25 cellular contexts compared by ENCODE assay signal in genomic region chrX:110444996-110445395, GRCh38.
DNase-seq lines count a peak whose midpoint lies in the region; ATAC-seq and TF ChIP-seq lines count a peak whose summit lies in the region.
"Had no signal": no experiment of that assay in that cellular context is flagged by ENCODE, and none has a peak within 500 bp of the region (broad histone marks: within the 10 kb centered on the region; RNA-seq: fewer than 3 reads in every experiment).

No MANE protein-coding gene starts in this region.

- H3K4me2 ChIP-seq in neural cell (ENCODE audit: low read length): no peak overlapping the region
- H3K4me2 ChIP-seq: SK-N-SH had no signal

- H3K4me3 Mint-ChIP-seq in MCF 10A (ENCODE audit: unreplicated experiment) (no peak overlapping the region), WTC11 (no peak overlapping the region)
- H3K4me3 Mint-ChIP-seq in activated naive CD8-positive, alpha-beta T cell treated with anti-CD3 and anti-CD28 coated beads, Interleukin-2, amount 50 U/mL, for 24 hours: no peak overlapping the region
- H3K4me3 Mint-ChIP-seq: CD14-positive monocyte; CD8-positive, alpha-beta memory T cell had no signal

- CTCF ChIA-PET in MCF 10A (lab: Yijun Ruan, JAX): interaction anchor here (0.7 to 2.2 kb wide), 9 partner anchors 8 to 800 kb away, joined by 3 to 9 read pairs (median 4); partner anchors contain the start of gene PAK3
- CTCF ChIA-PET in WTC11 (lab: Charles Lee): interaction anchor here (0.9 to 1.2 kb wide), 3 partner anchors 26 to 402 kb away, joined by 4 to 5 read pairs (median 5); no protein-coding TSS in a partner anchor

- H3K4me3 ChIP-seq in breast epithelium: no peak overlapping the region
- peak overlapping the region; percentile 13 for H3K4me3 ChIP-seq in neural cell (ENCODE audit: low read length)

- ATAC-seq in WTC11: peak; percentile 46
- peak; percentile 63 for ATAC-seq in esophagus mucosa
- no peak for ATAC-seq in activated naive CD8-positive, alpha-beta T cell treated with anti-CD3 and anti-CD28 coated beads, Interleukin-2, amount 50 U/mL, for 24 hours
- ATAC-seq: HepG2, Panc1 had no signal

- H3K79me2 ChIP-seq in neural cell (replicated peaks; ENCODE audit: insufficient read depth, low read length): no peaks in the 10 kb centered on the region

- no peaks in the 10 kb centered on the region for H3K4me1 ChIP-seq in breast epithelium
- H3K4me1 ChIP-seq: BE2C had no signal

- no peaks in the 10 kb centered on the region for H3K36me3 ChIP-seq in breast epithelium
- H3K36me3 ChIP-seq in neural cell (ENCODE audit: insufficient read depth, low read length): no peaks in the 10 kb centered on the region
- H3K36me3 ChIP-seq: BE2C had no signal

- H3K27me3 ChIP-seq in breast epithelium (peaks cover 0 to 85% of the 10 kb centered on the region in 2 donors), neural cell (ENCODE audit: insufficient read depth, low read depth, low read length) (no peaks in the 10 kb centered on the region)
- H3K27me3 ChIP-seq: BE2C had no signal

- H3F3A ChIP-seq in neural cell (ENCODE audit: insufficient read depth, low read length, poor library complexity, severe bottlenecking): no peaks in the 10 kb centered on the region

- H3K4me1 Mint-ChIP-seq in MCF 10A (ENCODE audit: insufficient read depth, unreplicated experiment) (no peaks in the 10 kb centered on the region), WTC11 (peaks cover 31% of the 10 kb centered on the region)
- no peaks in the 10 kb centered on the region for H3K4me1 Mint-ChIP-seq in activated naive CD8-positive, alpha-beta T cell treated with anti-CD3 and anti-CD28 coated beads, Interleukin-2, amount 50 U/mL, for 24 hours
- H3K4me1 Mint-ChIP-seq: CD8-positive, alpha-beta memory T cell had no signal

- DNase-seq in MCF 10A (ENCODE audit: unreplicated experiment) (peak; percentile 17), breast epithelium (ENCODE audit: low spot score in 2 of 2) (no peak), WTC11 (ENCODE audit: low spot score) (no peak), cerebellar nuclear complex (lab: John Stamatoyannopoulos, UW) (no peak), DMS53 treated with DMSO at 0.1 percent for 48 hours (lab: John Stamatoyannopoulos, UW; ENCODE audit: unreplicated experiment) (no peak)
- no peak for DNase-seq in activated naive CD8-positive, alpha-beta T cell treated with anti-CD3 and anti-CD28 coated beads, Interleukin-2, amount 50 U/mL, for 24 hours
- DNase-seq: 8988T; ACHN; BE2C; CD8-positive, alpha-beta memory T cell; DMS 273 treated with DMSO at 0.1 percent for 48 hours; H7; Kasumi-1; MV-4-11; NCI-H1105; NCI-H1436 treated with DMSO at 0.1 percent for 48 hours; NCI-H187 treated with DMSO at 0.1 percent for 48 hours; NCI-H446; NCI-H526; SK-N-SH had no signal

- no peak for TF ChIP-seq RAD21 in neural cell (conservative IDR thresholded peaks at IDR 0.05)

- intact Hi-C loops in MCF 10A (cut with micrococcal nuclease) (loop anchor here (10.0 kb wide), 1 partner anchor 550 kb away; no protein-coding TSS in a partner anchor), breast epithelium (cut with DNase I; ENCODE audit: low total_unique reads) (no loop called here)

- TF ChIP-seq POLR2A in breast epithelium (IDR thresholded peaks at IDR 0.05): no peak

- H3K36me3 Mint-ChIP-seq in MCF 10A (ENCODE audit: insufficient read depth, unreplicated experiment) (no peaks in the 10 kb centered on the region), WTC11 (no peaks in the 10 kb centered on the region)
- no peaks in the 10 kb centered on the region for H3K36me3 Mint-ChIP-seq in activated naive CD8-positive, alpha-beta T cell treated with anti-CD3 and anti-CD28 coated beads, Interleukin-2, amount 50 U/mL, for 24 hours (ENCODE audit: low read depth)
- H3K36me3 Mint-ChIP-seq: CD14-positive monocyte; CD8-positive, alpha-beta memory T cell had no signal

- no peak for TF ChIP-seq EP300 in neural cell (conservative IDR thresholded peaks at IDR 0.05; ENCODE audit: poor library complexity, severe bottlenecking)

- H3K27ac Mint-ChIP-seq in MCF 10A (ENCODE audit: low read depth, unreplicated experiment) (no peak overlapping the region), WTC11 (no peak overlapping the region)
- no peak overlapping the region for H3K27ac Mint-ChIP-seq in activated naive CD8-positive, alpha-beta T cell treated with anti-CD3 and anti-CD28 coated beads, Interleukin-2, amount 50 U/mL, for 24 hours
- H3K27ac Mint-ChIP-seq: CD14-positive monocyte had no signal

- BruUV-seq in MCF 10A (replicated peaks; lab: Mats Ljungman, UMichigan): no TSS peak

- H2AFZ ChIP-seq in neural cell (ENCODE audit: low read depth, low read length): no peak overlapping the region

- H3K9me3 Mint-ChIP-seq in MCF 10A (ENCODE audit: unreplicated experiment) (no peaks in the 10 kb centered on the region), WTC11 (no peaks in the 10 kb centered on the region)
- H3K9me3 Mint-ChIP-seq in activated naive CD8-positive, alpha-beta T cell treated with anti-CD3 and anti-CD28 coated beads, Interleukin-2, amount 50 U/mL, for 24 hours: no peaks in the 10 kb centered on the region
- H3K9me3 Mint-ChIP-seq: CD14-positive monocyte; CD8-positive, alpha-beta memory T cell had no signal

- no peak overlapping the region for H3K9ac ChIP-seq in neural cell (ENCODE audit: low read length)
- H3K9ac ChIP-seq: SK-N-SH had no signal

- H3K9me3 ChIP-seq in breast epithelium (no peaks in the 10 kb centered on the region), neural cell (ENCODE audit: low read length) (no peaks in the 10 kb centered on the region)
- H3K9me3 ChIP-seq: BE2C, SK-N-SH had no signal

- H3K27ac ChIP-seq in breast epithelium (no peak overlapping the region), neural cell (ENCODE audit: low read length) (no peak overlapping the region)

- TF ChIP-seq CTCF in MCF 10A (IDR thresholded peaks at IDR 0.05; ENCODE audit: unreplicated experiment): no peak
- TF ChIP-seq CTCF in breast epithelium (IDR thresholded peaks at IDR 0.05): no peak
- no peak for TF ChIP-seq CTCF in WTC11 (IDR thresholded peaks at IDR 0.05)
- TF ChIP-seq CTCF in neural cell (IDR thresholded peaks at IDR 0.05; ENCODE audit: poor library complexity, severe bottlenecking): no peak

- POLR2A ChIA-PET in MCF 10A (lab: Yijun Ruan, JAX) (interaction anchor here (0.5 to 1.2 kb wide), 5 partner anchors 9 to 415 kb away, joined by 3 to 4 read pairs (median 3); no protein-coding TSS in a partner anchor), WTC11 (lab: Charles Lee) (no interaction called here)

- peaks cover 87% of the 10 kb centered on the region for H3K27me3 Mint-ChIP-seq in MCF 10A (ENCODE audit: insufficient read depth, unreplicated experiment)
- H3K27me3 Mint-ChIP-seq in WTC11 (ENCODE audit: low read depth): no peaks in the 10 kb centered on the region; the same call in 1 of the 2 replicates
- peaks cover 4% of the 10 kb centered on the region for H3K27me3 Mint-ChIP-seq in activated naive CD8-positive, alpha-beta T cell treated with anti-CD3 and anti-CD28 coated beads, Interleukin-2, amount 50 U/mL, for 24 hours

- H4K20me1 ChIP-seq in neural cell (ENCODE audit: insufficient read depth): no peaks in the 10 kb centered on the region

- H3K9me2 ChIP-seq in neural cell (ENCODE audit: insufficient read depth, low read length): no peaks in the 10 kb centered on the region
- H3K9me2 ChIP-seq: SK-N-SH had no signal

TF ChIP-seq in WTC11, 78 proteins besides CTCF, POLR2A, EP300 and RAD21 (continues in another document):
- no peak for TF ChIP-seq SOX15 (CRISPR knock-in tag; IDR thresholded peaks at IDR 0.05)
- TF ChIP-seq ZNF317 (CRISPR knock-in tag; IDR thresholded peaks at IDR 0.05; ENCODE audit: borderline replicate concordance, low read depth): no peak
- no peak for TF ChIP-seq FOXJ3 (CRISPR knock-in tag; IDR thresholded peaks at IDR 0.05; ENCODE audit: borderline replicate concordance)
- TF ChIP-seq TEAD4 (CRISPR knock-in tag; IDR thresholded peaks at IDR 0.05): no peak
- no peak for TF ChIP-seq ZNF219 (CRISPR knock-in tag; IDR thresholded peaks at IDR 0.05; ENCODE audit: borderline replicate concordance)
- TF ChIP-seq NR1H2 (CRISPR knock-in tag; IDR thresholded peaks at IDR 0.05): no peak
- no peak for TF ChIP-seq ZMAT4 (CRISPR knock-in tag; IDR thresholded peaks at IDR 0.05)
- no peak for TF ChIP-seq CREB1 (CRISPR knock-in tag; IDR thresholded peaks at IDR 0.05)

TF ChIP-seq in neural cell, 6 proteins besides CTCF, POLR2A, EP300 and RAD21:
- TF ChIP-seq REST (IDR thresholded peaks at IDR 0.05; ENCODE audit: borderline replicate concordance): no peak
